ENCODE assay signal across 9 cellular contexts in the genomic region with DNA sequence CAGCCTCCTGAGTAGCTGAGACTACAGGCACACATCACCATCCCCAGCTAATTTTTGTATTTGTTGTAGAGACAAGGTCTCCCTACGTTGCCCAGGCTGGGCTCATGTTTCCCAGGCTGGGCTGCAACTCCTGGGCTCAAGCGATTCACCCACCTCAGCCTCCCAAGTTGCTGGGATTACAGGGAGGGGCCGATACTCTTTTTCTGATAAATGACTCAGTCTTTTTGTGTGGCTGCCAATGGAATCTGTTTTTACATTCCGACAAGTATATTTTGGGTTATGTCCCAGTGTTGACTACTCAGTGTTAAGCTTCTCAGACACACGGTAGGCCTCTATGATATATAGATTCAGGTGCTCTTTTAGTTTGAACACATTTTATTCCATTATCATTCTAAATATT. TPM values are rescaled to one million over a fixed set of nuclear protein-coding genes. Genes with fewer than 3 reads are reported as not detected.
DNase-seq lines count a peak whose midpoint lies in the region; ATAC-seq and TF ChIP-seq lines count a peak whose summit lies in the region.
"Had no signal": no experiment of that assay in that cellular context is flagged by ENCODE, and none has a peak within 500 bp of the region (broad histone marks: within the 10 kb centered on the region; RNA-seq: fewer than 3 reads in every experiment).

No MANE protein-coding gene starts in this region.

- H3K9ac ChIP-seq in mammary epithelial cell (ENCODE audit: insufficient read depth, low read length): no peak overlapping the region

- H3K4me2 ChIP-seq in mammary epithelial cell (ENCODE audit: insufficient read depth, low read depth, low read length): no peak overlapping the region

- no peaks in the 10 kb centered on the region for H3K27me3 ChIP-seq in mammary epithelial cell (ENCODE audit: insufficient read depth, low read length)

- intact Hi-C loops in mammary epithelial cell (cut with micrococcal nuclease): no loop called here

- CTCF ChIA-PET in mammary epithelial cell (lab: Charles Lee; ENCODE audit: low non-redundant PET): interaction anchor here (0.5 to 0.8 kb wide), 2 partner anchors 217 to 901 kb away, joined by 3 to 4 read pairs; no protein-coding TSS in a partner anchor

- H3K79me2 ChIP-seq in mammary epithelial cell (ENCODE audit: insufficient read depth, low read length): no peaks in the 10 kb centered on the region

- TF ChIP-seq CTCF in mammary epithelial cell (conservative IDR thresholded peaks at IDR 0.05 in 1 of 2, IDR thresholded peaks at IDR 0.05 in 1 of 2; ENCODE audit: extremely low read depth in 1 of 2, insufficient read depth in 1 of 2, low read depth in 1 of 2, low read length in 2 of 2): no peak

- H3K4me3 Mint-ChIP-seq in memory B cell: no peak overlapping the region

- H3K27ac Mint-ChIP-seq in memory B cell: peak overlapping the region; percentile 25

- no peaks in the 10 kb centered on the region for H3K27me3 Mint-ChIP-seq in memory B cell

- ATAC-seq in memory B cell (ENCODE audit: low read depth) (no peak), HG03457 (IDR thresholded peaks at IDR 0.05; ENCODE audit: unreplicated experiment) (no peak), HG03045 (IDR thresholded peaks at IDR 0.05; ENCODE audit: unreplicated experiment) (no peak)

- H3K36me3 ChIP-seq in mammary epithelial cell (ENCODE audit: insufficient read depth, low read length): no peaks in the 10 kb centered on the region

- dilution Hi-C loops in mammary epithelial cell (cut with HindIII; ENCODE audit: low sequenced_read_pairs): loop anchor here (25.0 kb wide), 2 partner anchors 172 to 422 kb away; a partner anchor contains a TSS

- H4K20me1 ChIP-seq in mammary epithelial cell (ENCODE audit: insufficient read depth, low read length): no peaks in the 10 kb centered on the region

- 6% methylated on average over 5 of the region's 5 CpGs for WGBS in mammary epithelial cell (ENCODE audit: low coverage, missing lambda C conversion rate)

- H3K9me3 ChIP-seq in mammary epithelial cell (replicated peaks; ENCODE audit: insufficient read depth, low read length): no peaks in the 10 kb centered on the region

- DNase-seq in A172 (ENCODE audit: low spot score): peak; percentile 85
- peak; percentile 61 for DNase-seq in HS-27A (ENCODE audit: low read depth)
- peak; percentile 90 for DNase-seq in mammary epithelial cell
- DNase-seq in memory B cell (ENCODE audit: low spot score in 2 of 2): no peak
- no peak for DNase-seq in HuH-7 (ENCODE audit: low spot score)
- DNase-seq in SHP77 treated with DMSO at 0.1 percent for 48 hours (lab: John Stamatoyannopoulos, UW): no peak

- in situ Hi-C loops in mammary epithelial cell (cut with MboI; ENCODE audit: low sequenced_read_pairs in 2 of 2): loop anchor here in 1 of 2 donors (10.0 kb wide), 1 partner anchor 150 kb away; no protein-coding TSS in a partner anchor

- H3K9me3 Mint-ChIP-seq in memory B cell: no peaks in the 10 kb centered on the region

- no peak overlapping the region for H2AFZ ChIP-seq in mammary epithelial cell (ENCODE audit: low read depth, low read length)

- H3K4me3 ChIP-seq in mammary epithelial cell (replicated peaks in 1 of 3; ENCODE audit: insufficient read depth in 1 of 3, low read depth in 2 of 3, low read length in 3 of 3): no peak overlapping the region

- H3K4me1 ChIP-seq in mammary epithelial cell (ENCODE audit: insufficient read depth, low read length): peaks cover 21% of the 10 kb centered on the region

- peaks cover 13% of the 10 kb centered on the region for H3K4me1 Mint-ChIP-seq in memory B cell

- no TSS peak for BruUV-seq in mammary epithelial cell (replicated peaks; lab: Mats Ljungman, UMichigan)

- no peaks in the 10 kb centered on the region for H3K36me3 Mint-ChIP-seq in memory B cell

- H3K27ac ChIP-seq in mammary epithelial cell (ENCODE audit: insufficient read depth, low read depth, low read length): no peak overlapping the region
- H3K27ac ChIP-seq: VCaP had no signal

RNA-seq across cellular contexts. Expression of a gene that starts 58.1 kb away (rescaled TPM):
- total RNA-seq in A172 (2014; rRNA removed; shearing (Covaris generic)): 37.2 and 54.4 TPM in 2 replicates
- total RNA-seq in mammary epithelial cell: under 1 TPM in 1 of 2 donors, not detected in 1; 0.50 TPM
- polyA plus RNA-seq in mammary epithelial cell: 0.14 TPM
- polyA minus RNA-seq in mammary epithelial cell: not detected

Comparison
In these comparisons a context has a peak if more than half of its experiments do, and no peak if none do; other contexts are left out.
1. DNase-seq: peak in A172 (single experiment), HS-27A (single experiment) and mammary epithelial cell (single experiment); none in memory B cell (0 of 2), HuH-7 (single experiment) and SHP77 treated with DMSO at 0.1 percent for 48 hours (single experiment).
2. RNA of a gene that starts 58.1 kb away (total RNA-seq): 37.2 to 54.4 TPM in A172; 0.50 TPM in mammary epithelial cell; every median in the first group is over 10 times any median in the second.